ENCODE assay signal across 1 cellular context in the genomic region with DNA sequence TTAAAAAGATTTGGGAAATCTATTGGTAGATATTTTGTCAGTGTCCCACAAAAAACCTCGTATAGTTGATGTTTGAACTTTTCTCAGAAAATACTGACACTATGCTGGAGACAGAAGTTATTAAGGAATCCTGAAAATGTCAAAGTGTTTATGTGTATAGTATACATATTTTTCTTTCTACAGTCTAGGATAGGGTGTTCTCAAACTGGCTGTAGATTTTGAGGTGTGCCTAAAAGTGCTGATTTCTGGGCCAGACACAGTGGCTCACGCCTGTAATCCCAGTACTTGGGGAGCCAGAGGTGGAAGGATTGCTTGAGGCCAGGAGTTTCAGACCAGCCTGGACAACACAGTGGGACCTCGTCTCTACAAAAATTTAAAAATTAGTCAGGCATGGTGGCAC.
TF ChIP-seq lines count a peak whose summit lies in the region.

No MANE protein-coding gene starts in this region.

TF ChIP-seq in GM23338, 12 proteins besides CTCF, POLR2A, EP300 and RAD21 (continued from another document):
- TF ChIP-seq POLR2AphosphoS5 (IDR thresholded peaks at IDR 0.05; ENCODE audit: low read depth) (no peak), STAT1 (IDR thresholded peaks at IDR 0.05; ENCODE audit: unreplicated experiment) (no peak), EZH2 (IDR thresholded peaks at IDR 0.05; ENCODE audit: low read depth, unreplicated experiment) (no peak)
- TF ChIP-seq, protein P1, sequence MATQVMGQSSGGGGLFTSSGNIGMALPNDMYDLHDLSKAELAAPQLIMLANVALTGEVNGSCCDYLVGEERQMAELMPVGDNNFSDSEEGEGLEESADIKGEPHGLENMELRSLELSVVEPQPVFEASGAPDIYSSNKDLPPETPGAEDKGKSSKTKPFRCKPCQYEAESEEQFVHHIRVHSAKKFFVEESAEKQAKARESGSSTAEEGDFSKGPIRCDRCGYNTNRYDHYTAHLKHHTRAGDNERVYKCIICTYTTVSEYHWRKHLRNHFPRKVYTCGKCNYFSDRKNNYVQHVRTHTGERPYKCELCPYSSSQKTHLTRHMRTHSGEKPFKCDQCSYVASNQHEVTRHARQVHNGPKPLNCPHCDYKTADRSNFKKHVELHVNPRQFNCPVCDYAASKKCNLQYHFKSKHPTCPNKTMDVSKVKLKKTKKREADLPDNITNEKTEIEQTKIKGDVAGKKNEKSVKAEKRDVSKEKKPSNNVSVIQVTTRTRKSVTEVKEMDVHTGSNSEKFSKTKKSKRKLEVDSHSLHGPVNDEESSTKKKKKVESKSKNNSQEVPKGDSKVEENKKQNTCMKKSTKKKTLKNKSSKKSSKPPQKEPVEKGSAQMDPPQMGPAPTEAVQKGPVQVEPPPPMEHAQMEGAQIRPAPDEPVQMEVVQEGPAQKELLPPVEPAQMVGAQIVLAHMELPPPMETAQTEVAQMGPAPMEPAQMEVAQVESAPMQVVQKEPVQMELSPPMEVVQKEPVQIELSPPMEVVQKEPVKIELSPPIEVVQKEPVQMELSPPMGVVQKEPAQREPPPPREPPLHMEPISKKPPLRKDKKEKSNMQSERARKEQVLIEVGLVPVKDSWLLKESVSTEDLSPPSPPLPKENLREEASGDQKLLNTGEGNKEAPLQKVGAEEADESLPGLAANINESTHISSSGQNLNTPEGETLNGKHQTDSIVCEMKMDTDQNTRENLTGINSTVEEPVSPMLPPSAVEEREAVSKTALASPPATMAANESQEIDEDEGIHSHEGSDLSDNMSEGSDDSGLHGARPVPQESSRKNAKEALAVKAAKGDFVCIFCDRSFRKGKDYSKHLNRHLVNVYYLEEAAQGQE (IDR thresholded peaks at IDR 0.05; ENCODE audit: unreplicated experiment) = no peak
